Comparison of ENCODE assay signal across 8 cellular contexts in genomic region chr2:36355157-36355889, GRCh38. TPM values are rescaled to one million over a fixed set of nuclear protein-coding genes. Genes with fewer than 3 reads are reported as not detected.
A peak's percentile ranks its signal among the peaks of the same experiment; 100 is the strongest.
DNase-seq lines count a peak whose midpoint lies in the region; ATAC-seq and TF ChIP-seq lines count a peak whose summit lies in the region.

CRIM1 (plus strand) TSS chr2:36355778; CDS start chr2:36356293, 515 bp downstream.

- ATAC-seq in GM19025 (IDR thresholded peaks at IDR 0.05; ENCODE audit: low read depth, unreplicated experiment) (peak; percentile 47), HG03139 (IDR thresholded peaks at IDR 0.05; ENCODE audit: unreplicated experiment) (peak; percentile 42)
- peak; percentile 42 to 69 for ATAC-seq in activated naive CD4-positive, alpha-beta T cell treated with anti-CD3 and anti-CD28 coated beads, Interleukin-2, amount 50 U/mL, for 72 hours

- peak within 1 kb of the TSS; percentile 49 for H3K4me3 ChIP-seq in neuron (ENCODE audit: low read length)
- H3K4me3 ChIP-seq in thyroid gland (replicated peaks in 1 of 3) = peak within 1 kb of the TSS; percentile 66 to 83 (median 79)

- no peaks in the 10 kb centered on the region for H3K9me3 ChIP-seq in neuron (ENCODE audit: low read length)
- no peaks in the 10 kb centered on the region for H3K9me3 ChIP-seq in thyroid gland

- WGBS in thyroid gland, 2 donors = 1% methylated on average over 17 to 38 of the region's 82 CpGs

- H3K4me1 ChIP-seq in neuron (ENCODE audit: insufficient read depth, low read length) = peaks cover 21% of the 10 kb centered on the region
- H3K4me1 ChIP-seq in thyroid gland = peaks cover 17 to 43% of the 10 kb centered on the region in 2 donors

- H3K27me3 ChIP-seq in neuron (ENCODE audit: insufficient read depth, low read length) (no peaks in the 10 kb centered on the region), thyroid gland (no peaks in the 10 kb centered on the region)

- peak within 1 kb of the TSS; percentile 56 to 90 (median 71) for H3K27ac ChIP-seq in thyroid gland

- intact Hi-C loops in thyroid gland (cut with DNase I) = no loop called here

- peak; percentile 52 to 94 for TF ChIP-seq POLR2A in thyroid gland (IDR thresholded peaks at IDR 0.05)

- peak; percentile 89 for DNase-seq in AG09319 (ENCODE audit: extremely low read depth, low read depth)
- peak; percentile 93 for DNase-seq in RPMI7951 (ENCODE audit: low read depth)
- peak in 1 of 2 donors; percentile 50 for DNase-seq in activated naive CD4-positive, alpha-beta T cell treated with anti-CD3 and anti-CD28 coated beads, Interleukin-2, amount 50 U/mL, for 72 hours (ENCODE audit: low spot score in 2 of 2)
- peak; percentile 30 for DNase-seq in germinal center (ENCODE audit: low spot score)
- DNase-seq in thyroid gland = peak; percentile 88 to 90

- no peaks in the 10 kb centered on the region for H3K9me3 Mint-ChIP-seq in activated naive CD4-positive, alpha-beta T cell treated with anti-CD3 and anti-CD28 coated beads, Interleukin-2, amount 50 U/mL, for 72 hours

- H3K27ac Mint-ChIP-seq in activated naive CD4-positive, alpha-beta T cell treated with anti-CD3 and anti-CD28 coated beads, Interleukin-2, amount 50 U/mL, for 72 hours = peak within 1 kb of the TSS in 1 of 2 donors; percentile 50

- peaks cover 0 to 6% of the 10 kb centered on the region in 2 donors for H3K36me3 Mint-ChIP-seq in activated naive CD4-positive, alpha-beta T cell treated with anti-CD3 and anti-CD28 coated beads, Interleukin-2, amount 50 U/mL, for 72 hours

- H2AFZ ChIP-seq in neuron (ENCODE audit: low read depth, low read length) = peak within 1 kb of the TSS; percentile 96

- H3K36me3 ChIP-seq in neuron (ENCODE audit: insufficient read depth, low read length) (no peaks in the 10 kb centered on the region), thyroid gland (no peaks in the 10 kb centered on the region)

- TF ChIP-seq CTCF in AG09319 (IDR thresholded peaks at IDR 0.05; ENCODE audit: low read depth, low read length) (no peak), thyroid gland (IDR thresholded peaks at IDR 0.05) (no peak)

RNA-seq across cellular contexts. Expression of gene CRIM1, which starts in this region (rescaled TPM):
- total RNA-seq in RPMI7951 (2014; rRNA removed; shearing (Covaris generic)) = 35.1 and 44.2 TPM in 2 replicates
- total RNA-seq in activated naive CD4-positive, alpha-beta T cell treated with anti-CD3 and anti-CD28 coated beads, Interleukin-2, amount 50 U/mL, for 72 hours = 1 to 10 TPM; 3.3 to 4.2 TPM
- total RNA-seq in thyroid gland = 100 to 1,000 TPM in 1 of 4 donors, 10 to 100 TPM in 3; 49.5 to 104 (median 71.5) TPM
